Comparison of ENCODE assay signal across 24 cellular contexts in the genomic region with DNA sequence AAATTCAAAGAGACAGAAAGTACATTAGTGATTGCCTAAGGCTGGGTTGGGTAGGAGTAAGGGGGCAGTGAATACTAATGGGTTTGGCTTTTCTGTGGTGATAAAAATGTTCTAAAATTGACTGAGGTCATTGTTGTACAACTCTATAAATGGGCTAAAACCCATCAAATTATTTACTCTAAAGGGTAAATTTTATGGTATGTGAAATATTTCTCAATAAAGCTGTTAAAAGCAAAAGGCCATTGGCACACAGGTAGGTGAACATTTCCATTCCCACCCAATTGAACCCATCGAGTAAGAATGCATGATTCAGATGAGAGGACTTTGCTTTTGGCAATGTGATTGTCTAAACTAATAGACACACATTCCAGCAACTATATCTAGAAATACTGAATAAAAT.
"Had no signal": no experiment of that assay in that cellular context is flagged by ENCODE, and none has a peak within 500 bp of the region (broad histone marks: within the 10 kb centered on the region; RNA-seq: fewer than 3 reads in every experiment).

No MANE protein-coding gene starts in this region.

- H3K27me3 Mint-ChIP-seq: stimulated activated memory B cell treated with anti-CD40 and anti-IgM and Interleukin-4, amounts not matched to agents 10 μg/mL and 1 μg/mL and 100 μg/mL, for 72 hours; type B pancreatic cell had no signal

- H3K27ac ChIP-seq: coronary artery, gastroesophageal sphincter, heart left ventricle, hepatocyte, left lung, prostate gland, right atrium auricular region, sigmoid colon, skin epidermis, spleen, testis, tibial artery had no signal

- H3K79me2 ChIP-seq: hepatocyte had no signal

- H3K4me1 Mint-ChIP-seq: naive thymus-derived CD8-positive, alpha-beta T cell; nephron progenitor cell; stimulated activated memory B cell treated with anti-CD40 and anti-IgM and Interleukin-4, amounts not matched to agents 10 μg/mL and 1 μg/mL and 100 μg/mL, for 72 hours had no signal

- H3K9me3 ChIP-seq: gastroesophageal sphincter, heart left ventricle, left lung, prostate gland, right atrium auricular region, sigmoid colon, spleen, testis, tibial artery had no signal

- H3K27me3 ChIP-seq: gastroesophageal sphincter, heart left ventricle, hepatocyte, left lung, right atrium auricular region, sigmoid colon, spleen, testis, tibial artery had no signal

- H3K4me2 ChIP-seq: hepatocyte had no signal

- H3K4me3 Mint-ChIP-seq: naive thymus-derived CD8-positive, alpha-beta T cell; nephron progenitor cell; stimulated activated memory B cell treated with anti-CD40 and anti-IgM and Interleukin-4, amounts not matched to agents 10 μg/mL and 1 μg/mL and 100 μg/mL, for 72 hours; type B pancreatic cell had no signal

- H3K4me3 ChIP-seq: coronary artery, gastroesophageal sphincter, heart left ventricle, hepatocyte, left lung, prostate gland, right atrium auricular region, sigmoid colon, skin epidermis, spleen, testis, tibial artery had no signal

- H2AFZ ChIP-seq: hepatocyte had no signal

- ATAC-seq: gastroesophageal sphincter; heart left ventricle; left cardiac atrium; left lung; naive thymus-derived CD8-positive, alpha-beta T cell; stimulated activated memory B cell treated with anti-CD40 and anti-IgM and Interleukin-4, amounts not matched to agents 10 μg/mL and 1 μg/mL and 100 μg/mL, for 72 hours; stimulated activated naive CD8-positive, alpha-beta T cell treated with anti-CD3 and anti-CD28 coated beads, Interleukin-15, Interleukin-2, amounts not matched to agents 100 U/mL and 50 U/mL, for 24 hours had no signal

- H3K27ac Mint-ChIP-seq: naive thymus-derived CD8-positive, alpha-beta T cell; nephron progenitor cell; stimulated activated memory B cell treated with anti-CD40 and anti-IgM and Interleukin-4, amounts not matched to agents 10 μg/mL and 1 μg/mL and 100 μg/mL, for 72 hours; type B pancreatic cell had no signal

- H3K36me3 Mint-ChIP-seq: naive thymus-derived CD8-positive, alpha-beta T cell; stimulated activated memory B cell treated with anti-CD40 and anti-IgM and Interleukin-4, amounts not matched to agents 10 μg/mL and 1 μg/mL and 100 μg/mL, for 72 hours; type B pancreatic cell had no signal

- H3K4me1 ChIP-seq: gastroesophageal sphincter, heart left ventricle, left lung, prostate gland, right atrium auricular region, spleen, testis, tibial artery had no signal

- H3K36me3 ChIP-seq: gastroesophageal sphincter, heart left ventricle, left lung, prostate gland, right atrium auricular region, sigmoid colon, spleen, tibial artery had no signal

- DNase-seq: dermis blood vessel endothelial cell; effector memory CD4-positive, alpha-beta T cell; foreskin fibroblast; heart left ventricle; left cardiac atrium; left lung; naive thymus-derived CD8-positive, alpha-beta T cell; nephron progenitor cell; nucleus accumbens; sigmoid colon; spleen; stimulated activated CD4-positive, alpha-beta T cell treated with anti-CD3 and anti-CD28 coated beads, Interleukin-4, amount 100 ng/mL, for 4 hours; stimulated activated naive CD8-positive, alpha-beta T cell treated with anti-CD3 and anti-CD28 coated beads, Interleukin-15, Interleukin-2, amounts not matched to agents 100 U/mL and 50 U/mL, for 24 hours; substantia nigra; testis; tibial artery had no signal
